In the genomic region with DNA sequence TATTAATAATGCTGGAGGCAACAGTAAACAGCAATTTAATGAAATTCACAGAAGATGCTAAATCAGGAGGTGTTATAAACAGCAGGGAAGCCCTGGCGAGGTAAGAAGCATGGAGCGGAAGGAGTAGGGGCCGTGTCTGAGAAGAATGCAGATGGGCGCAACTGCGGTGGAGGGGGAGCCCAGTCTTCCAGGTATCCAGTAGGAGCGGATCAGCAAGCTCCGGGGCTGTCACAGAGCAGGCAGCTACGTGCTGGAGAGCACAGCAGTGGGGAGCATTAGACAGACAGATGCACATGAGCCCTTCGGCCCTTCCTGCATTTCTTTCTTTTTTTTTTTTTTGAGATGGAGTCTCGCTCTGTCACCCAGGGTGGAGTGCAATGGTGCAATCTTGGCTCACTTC, we compare ENCODE assay signal across 18 cellular contexts.
"Had no signal": no experiment of that assay in that cellular context is flagged by ENCODE, and none has a peak within 500 bp of the region (broad histone marks: within the 10 kb centered on the region; RNA-seq: fewer than 3 reads in every experiment).

No MANE protein-coding gene starts in this region.

- H3K27ac ChIP-seq: prostate gland, suprapubic skin had no signal

- H3K36me3 Mint-ChIP-seq: natural killer cell treated with Interleukin-12 subunit alpha and Interleukin-12 subunit beta and Interleukin-15 and Interleukin-18, amount 100 ng/mL, for 72 hours had no signal

- H3K27ac Mint-ChIP-seq: activated CD4-positive, alpha-beta T cell treated with anti-CD3 and anti-CD28 coated beads, Interleukin-2, amount 10 ng/mL, durations not matched to agents 7 days and 5 days; activated naive CD4-positive, alpha-beta T cell treated with anti-CD3 and anti-CD28 coated beads, Interleukin-2, amount 50 U/mL, for 72 hours; stimulated activated naive CD8-positive, alpha-beta T cell treated with anti-CD3 and anti-CD28 coated beads, Interleukin-15, Interleukin-2, amounts not matched to agents 100 ng/mL and 50 ng/mL, for 24 hours had no signal

- H3K27me3 ChIP-seq: body of pancreas, suprapubic skin had no signal

- DNase-seq: activated CD4-positive, alpha-beta T cell treated with anti-CD3 and anti-CD28 coated beads, Interleukin-2, amount 10 ng/mL, durations not matched to agents 7 days and 5 days; activated CD4-positive, CD25-positive, alpha-beta regulatory T cell; body of pancreas; effector CD8-positive, alpha-beta T cell; hippocampal formation; left ventricle myocardium superior; occipital lobe; stimulated activated CD4-positive, alpha-beta T cell treated with anti-CD3 and anti-CD28 coated beads, Interleukin-4, amount 100 ng/mL, for 4 hours; stimulated activated CD8-positive, alpha-beta memory T cell treated with anti-CD3 and anti-CD28 coated beads, Interleukin-4, amount 100 ng/mL, for 48 hours; SW 1271; trophoblast cell had no signal

- H3K4me3 Mint-ChIP-seq: activated CD4-positive, alpha-beta T cell treated with anti-CD3 and anti-CD28 coated beads, Interleukin-2, amount 10 ng/mL, durations not matched to agents 7 days and 5 days; natural killer cell treated with Interleukin-12 subunit alpha and Interleukin-12 subunit beta and Interleukin-15 and Interleukin-18, amount 100 ng/mL, for 72 hours had no signal

- ATAC-seq: activated naive CD4-positive, alpha-beta T cell treated with anti-CD3 and anti-CD28 coated beads, Interleukin-2, amount 50 U/mL, for 72 hours; body of pancreas; left ventricle myocardium superior; natural killer cell treated with Interleukin-12 subunit alpha and Interleukin-12 subunit beta and Interleukin-15 and Interleukin-18, amount 100 ng/mL, for 72 hours; right cardiac atrium had no signal

- H3K36me3 ChIP-seq: prostate gland, suprapubic skin had no signal

- H3K4me2 ChIP-seq: smooth muscle cell had no signal

- H3K9me3 Mint-ChIP-seq: activated CD4-positive, alpha-beta T cell treated with anti-CD3 and anti-CD28 coated beads, Interleukin-2, amount 10 ng/mL, durations not matched to agents 7 days and 5 days; activated naive CD4-positive, alpha-beta T cell treated with anti-CD3 and anti-CD28 coated beads, Interleukin-2, amount 50 U/mL, for 72 hours; natural killer cell treated with Interleukin-12 subunit alpha and Interleukin-12 subunit beta and Interleukin-15 and Interleukin-18, amount 100 ng/mL, for 72 hours; stimulated activated naive CD8-positive, alpha-beta T cell treated with anti-CD3 and anti-CD28 coated beads, Interleukin-15, Interleukin-2, amounts not matched to agents 100 ng/mL and 50 ng/mL, for 24 hours had no signal

- H3K4me3 ChIP-seq: body of pancreas, prostate gland, smooth muscle cell, suprapubic skin had no signal

- H3K9me3 ChIP-seq: body of pancreas, prostate gland, suprapubic skin had no signal
